ENCODE assay signal across 9 cellular contexts in the genomic region with DNA sequence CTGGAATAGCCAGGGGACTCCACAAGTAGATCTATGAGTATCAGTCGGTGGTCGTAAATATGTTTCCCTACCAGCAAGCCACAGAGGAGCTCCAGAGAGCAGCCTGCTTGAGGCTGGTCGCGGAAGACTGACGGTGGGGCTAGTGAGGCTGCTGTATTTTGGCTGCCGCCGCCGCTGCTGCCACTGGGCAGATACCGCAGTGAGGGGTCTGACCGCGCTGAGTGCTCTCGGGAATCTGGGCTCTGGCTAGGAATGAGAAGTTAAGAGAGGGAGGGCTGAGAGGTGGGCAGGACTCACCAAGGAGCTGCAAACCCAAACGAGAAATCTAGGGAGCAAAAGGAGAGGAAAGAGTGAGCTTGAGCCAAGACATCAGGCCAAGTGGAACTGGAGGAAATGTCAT. TPM values are rescaled to one million over a fixed set of nuclear protein-coding genes. Genes with fewer than 3 reads are reported as not detected.
DNase-seq lines count a peak whose midpoint lies in the region; ATAC-seq lines count a peak whose summit lies in the region.
"Had no signal": no experiment of that assay in that cellular context is flagged by ENCODE, and none has a peak within 500 bp of the region (broad histone marks: within the 10 kb centered on the region; RNA-seq: fewer than 3 reads in every experiment).

Gene EXOC1L, plus strand, starts transcription at position 157 of the 400 bp plus-strand sequence. Its CDS starts 237 bp downstream, at position 394.

- peaks cover 20% of the 10 kb centered on the region for H3K27me3 Mint-ChIP-seq in activated naive CD8-positive, alpha-beta T cell treated with anti-CD3 and anti-CD28 coated beads, Interleukin-2, amount 50 U/mL, for 24 hours
- peaks cover 31% of the 10 kb centered on the region for H3K27me3 Mint-ChIP-seq in stimulated activated naive CD8-positive, alpha-beta T cell treated with anti-CD3 and anti-CD28 coated beads, Interleukin-15, Interleukin-2, amounts not matched to agents 100 ng/mL and 50 ng/mL, for 24 hours

- no peak within 1 kb of the TSS for H3K27ac Mint-ChIP-seq in activated naive CD8-positive, alpha-beta T cell treated with anti-CD3 and anti-CD28 coated beads, Interleukin-2, amount 50 U/mL, for 24 hours
- no peak within 1 kb of the TSS for H3K27ac Mint-ChIP-seq in stimulated activated naive CD8-positive, alpha-beta T cell treated with anti-CD3 and anti-CD28 coated beads, Interleukin-15, Interleukin-2, amounts not matched to agents 100 ng/mL and 50 ng/mL, for 24 hours

- no peaks in the 10 kb centered on the region for H3K36me3 Mint-ChIP-seq in activated naive CD8-positive, alpha-beta T cell treated with anti-CD3 and anti-CD28 coated beads, Interleukin-2, amount 50 U/mL, for 24 hours (ENCODE audit: low read depth)
- no peaks in the 10 kb centered on the region for H3K36me3 Mint-ChIP-seq in stimulated activated naive CD8-positive, alpha-beta T cell treated with anti-CD3 and anti-CD28 coated beads, Interleukin-15, Interleukin-2, amounts not matched to agents 100 ng/mL and 50 ng/mL, for 24 hours (ENCODE audit: low read depth)

- H3K9me3 ChIP-seq in iPS-15b (ENCODE audit: control insufficient read depth, insufficient read depth, low read length), result no peaks in the 10 kb centered on the region

- H3K36me3 ChIP-seq in iPS-15b (ENCODE audit: control insufficient read depth, insufficient read depth, low read length), result no peaks in the 10 kb centered on the region

- H3K4me3 Mint-ChIP-seq in activated naive CD8-positive, alpha-beta T cell treated with anti-CD3 and anti-CD28 coated beads, Interleukin-2, amount 50 U/mL, for 24 hours, result peak within 1 kb of the TSS; percentile 15
- peak within 1 kb of the TSS; percentile 64 for H3K4me3 Mint-ChIP-seq in stimulated activated naive CD8-positive, alpha-beta T cell treated with anti-CD3 and anti-CD28 coated beads, Interleukin-15, Interleukin-2, amounts not matched to agents 100 ng/mL and 50 ng/mL, for 24 hours

- no peak within 1 kb of the TSS for H3K9ac ChIP-seq in iPS-15b (ENCODE audit: low read depth, low read length)

- H3K27me3 ChIP-seq in iPS-15b (ENCODE audit: control insufficient read depth, insufficient read depth, low read length), result no peaks in the 10 kb centered on the region

- no peak for ATAC-seq in activated naive CD8-positive, alpha-beta T cell treated with anti-CD3 and anti-CD28 coated beads, Interleukin-2, amount 50 U/mL, for 24 hours
- no peak for ATAC-seq in GM18519 (IDR thresholded peaks at IDR 0.05; ENCODE audit: low FRiP score, unreplicated experiment)
- ATAC-seq in GM19452 (IDR thresholded peaks at IDR 0.05; ENCODE audit: unreplicated experiment), result no peak

- DNase-seq in NCI-H2227 (lab: John Stamatoyannopoulos, UW; ENCODE audit: unreplicated experiment) (peak; percentile 25), NCI-H2227 treated with DMSO at 0.1 percent for 48 hours (lab: John Stamatoyannopoulos, UW) (no peak), ureter (ENCODE audit: low spot score) (no peak)
- peak; percentile 4 for DNase-seq in activated naive CD8-positive, alpha-beta T cell treated with anti-CD3 and anti-CD28 coated beads, Interleukin-2, amount 50 U/mL, for 24 hours
- DNase-seq: activated CD4-positive, CD25-positive, alpha-beta regulatory T cell treated with anti-CD3 and anti-CD28 coated beads, Interleukin-2, amount 50 U/mL, for 72 hours had no signal

- H3K4me1 ChIP-seq in iPS-15b (ENCODE audit: control insufficient read depth, insufficient read depth, low read length), result no peaks in the 10 kb centered on the region

- no peaks in the 10 kb centered on the region for H3K9me3 Mint-ChIP-seq in activated naive CD8-positive, alpha-beta T cell treated with anti-CD3 and anti-CD28 coated beads, Interleukin-2, amount 50 U/mL, for 24 hours
- no peaks in the 10 kb centered on the region for H3K9me3 Mint-ChIP-seq in stimulated activated naive CD8-positive, alpha-beta T cell treated with anti-CD3 and anti-CD28 coated beads, Interleukin-15, Interleukin-2, amounts not matched to agents 100 ng/mL and 50 ng/mL, for 24 hours

- H3K4me1 Mint-ChIP-seq in activated naive CD8-positive, alpha-beta T cell treated with anti-CD3 and anti-CD28 coated beads, Interleukin-2, amount 50 U/mL, for 24 hours, result peaks cover 5% of the 10 kb centered on the region
- peaks cover 5% of the 10 kb centered on the region for H3K4me1 Mint-ChIP-seq in stimulated activated naive CD8-positive, alpha-beta T cell treated with anti-CD3 and anti-CD28 coated beads, Interleukin-15, Interleukin-2, amounts not matched to agents 100 ng/mL and 50 ng/mL, for 24 hours (ENCODE audit: low read depth)

- peak within 1 kb of the TSS; percentile 6 for H3K4me3 ChIP-seq in iPS-15b (ENCODE audit: low read depth, low read length)

RNA-seq across cellular contexts. Expression of gene EXOC1L, which starts in this region (rescaled TPM):
- total RNA-seq in ureter, result not detected

Comparison
In these comparisons a context has a peak if more than half of its experiments do, and no peak if none do; other contexts are left out.
1. DNase-seq: peak in NCI-H2227 (single experiment) and activated naive CD8-positive, alpha-beta T cell treated with anti-CD3 and anti-CD28 coated beads, Interleukin-2, amount 50 U/mL, for 24 hours (single experiment); none in NCI-H2227 treated with DMSO at 0.1 percent for 48 hours (single experiment) and ureter (single experiment).